Comparison of ENCODE assay signal across 8 cellular contexts in genomic region chr1:201719812-201720521, GRCh38.
DNase-seq lines count a peak whose midpoint lies in the region; ATAC-seq lines count a peak whose summit lies in the region.

No MANE protein-coding gene starts in this region.

- DNase-seq in KBM-7 (peak; percentile 49), cerebellum (ENCODE audit: low spot score) (peak; percentile 32), stromal cell of bone marrow (ENCODE audit: low read depth) (peak; percentile 77), NCI-H1105 treated with DMSO at 0.1 percent for 48 hours (lab: John Stamatoyannopoulos, UW) (no peak)
- no peak for DNase-seq in effector memory CD4-positive, alpha-beta T cell
- DNase-seq in activated naive CD4-positive, alpha-beta T cell treated with Interleukin-2 at 50 U/mL for 16 hours, result no peak

- no peaks in the 10 kb centered on the region for H3K9me3 ChIP-seq in effector memory CD4-positive, alpha-beta T cell (ENCODE audit: control insufficient read depth, low read length)

- ATAC-seq in GM21529 (IDR thresholded peaks at IDR 0.05; ENCODE audit: unreplicated experiment), result no peak

- no peaks in the 10 kb centered on the region for H3K36me3 ChIP-seq in effector memory CD4-positive, alpha-beta T cell (ENCODE audit: control insufficient read depth, insufficient read depth, low read length)

- in situ Hi-C loops in KBM-7 (cut with MboI; ENCODE audit: low pct_unique_long_range_greater_than_20kb, low sequenced_read_pairs), result no loop called here

- no peaks in the 10 kb centered on the region for H3K27me3 ChIP-seq in layer of hippocampus (ENCODE audit: control insufficient read depth, insufficient read depth, low read length)
- no peaks in the 10 kb centered on the region for H3K27me3 ChIP-seq in effector memory CD4-positive, alpha-beta T cell (replicated peaks; ENCODE audit: control insufficient read depth, insufficient read depth, low read length, poor library complexity, severe bottlenecking)

- peak overlapping the region; percentile 100 for H3K27ac ChIP-seq in layer of hippocampus (ENCODE audit: low read depth, low read length)
- no peak overlapping the region for H3K27ac ChIP-seq in effector memory CD4-positive, alpha-beta T cell (ENCODE audit: insufficient read depth, low read length, poor library complexity, severe bottlenecking)

- no peaks in the 10 kb centered on the region for H3K4me1 ChIP-seq in effector memory CD4-positive, alpha-beta T cell (ENCODE audit: control insufficient read depth, insufficient read depth, low read length, poor library complexity, severe bottlenecking)

- no peak overlapping the region for H3K4me3 ChIP-seq in effector memory CD4-positive, alpha-beta T cell (ENCODE audit: insufficient read depth, low read depth, low read length, poor library complexity, severe bottlenecking)

Comparison
In these comparisons a context has a peak if more than half of its experiments do, and no peak if none do; other contexts are left out.
1. DNase-seq: peak in KBM-7 (single experiment), cerebellum (single experiment) and stromal cell of bone marrow (single experiment); none in effector memory CD4-positive, alpha-beta T cell (0 of 3), NCI-H1105 treated with DMSO at 0.1 percent for 48 hours (single experiment) and activated naive CD4-positive, alpha-beta T cell treated with Interleukin-2 at 50 U/mL for 16 hours (single experiment).